ENCODE assay signal across 1 cellular context in genomic region chr9:124754289-124754688, GRCh38.
TF ChIP-seq lines count a peak whose summit lies in the region.

No MANE protein-coding gene starts in this region.

TF ChIP-seq in endothelial cell of umbilical vein, 7 proteins besides CTCF, POLR2A, EP300 and RAD21 (continued from another document):
- TF ChIP-seq MAX (IDR thresholded peaks at IDR 0.05; ENCODE audit: insufficient read depth, insufficient read length), result no peak
- no peak for TF ChIP-seq JUN (IDR thresholded peaks at IDR 0.05; ENCODE audit: borderline replicate concordance, insufficient read depth, insufficient read length, low read depth)
- no peak for TF ChIP-seq POLR2AphosphoS5 (IDR thresholded peaks at IDR 0.05; ENCODE audit: insufficient read depth, low read depth, low read length)
- TF ChIP-seq EZH2 (IDR thresholded peaks at IDR 0.05; ENCODE audit: borderline replicate concordance, low read depth, low read length, severe bottlenecking), result no peak
- TF ChIP-seq FOS (IDR thresholded peaks at IDR 0.05; ENCODE audit: borderline replicate concordance, insufficient read depth, low read length), result no peak
TF ChIP-seq in endothelial cell of umbilical vein: peak in this region for 0.
